9 cellular contexts compared by ENCODE assay signal in genomic region chr4:706834-707598, GRCh38. TPM values are rescaled to one million over a fixed set of nuclear protein-coding genes. Genes with fewer than 3 reads are reported as not detected.
DNase-seq lines count a peak whose midpoint lies in the region; ATAC-seq and TF ChIP-seq lines count a peak whose summit lies in the region.
"Had no signal": no experiment of that assay in that cellular context is flagged by ENCODE, and none has a peak within 500 bp of the region (broad histone marks: within the 10 kb centered on the region; RNA-seq: fewer than 3 reads in every experiment).

No MANE protein-coding gene starts in this region.

- H3K27ac ChIP-seq in lung (ENCODE audit: low read depth in 1 of 2, low read length in 1 of 2) = peak overlapping the region in 1 of 2 donors; percentile 32
- peak overlapping the region in 1 of 4 donors; percentile 94 for H3K27ac ChIP-seq in transverse colon

- in situ Hi-C loops in transverse colon (cut with MboI; ENCODE audit: low pct_ligation_motif_present in 1 of 4, low pct_unique_long_range_greater_than_20kb in 1 of 4, low sequenced_read_pairs in 3 of 4) = no loop called here

- intact Hi-C loops in transverse colon (cut with DNase I; ENCODE audit: low total_unique reads) = no loop called here

- H3K4me3 ChIP-seq in Jurkat, Clone E6-1 (ENCODE audit: low read length) = peak overlapping the region; percentile 93
- peak overlapping the region; percentile 83 to 97 for H3K4me3 ChIP-seq in cardiac fibroblast (replicated peaks in 1 of 2; ENCODE audit: low read depth in 2 of 2, low read length in 2 of 2)
- peak overlapping the region; percentile 29 for H3K4me3 ChIP-seq in lung
- H3K4me3 ChIP-seq in transverse colon = peak overlapping the region; percentile 19 to 98 (median 96)

- ATAC-seq in lung (ENCODE audit: insufficient read depth, low FRiP score) = no peak
- ATAC-seq in HG02840 (IDR thresholded peaks at IDR 0.05; ENCODE audit: low FRiP score, unreplicated experiment) = no peak
- ATAC-seq: naive thymus-derived CD4-positive, alpha-beta T cell had no signal

- H3K27me3 ChIP-seq in lung (ENCODE audit: control insufficient read depth, insufficient read depth) = no peaks in the 10 kb centered on the region
- no peaks in the 10 kb centered on the region for H3K27me3 ChIP-seq in transverse colon

- TF ChIP-seq CTCF in cardiac fibroblast (IDR thresholded peaks at IDR 0.05; ENCODE audit: low read depth, low read length) (no peak), lung (IDR thresholded peaks at IDR 0.05; ENCODE audit: control extremely low read depth, extremely low read depth) (no peak), transverse colon (IDR thresholded peaks at IDR 0.05) (no peak)

- no peak for DNase-seq in Jurkat, Clone E6-1 (ENCODE audit: low read depth, low spot score)
- DNase-seq in cardiac fibroblast (ENCODE audit: low read depth in 2 of 2) = no peak
- no peak for DNase-seq in lung (ENCODE audit: low spot score)
- DNase-seq in transverse colon = no peak
- no peak for DNase-seq in NCI-H774 (lab: John Stamatoyannopoulos, UW)
- no peak for DNase-seq in GDM1 (lab: John Stamatoyannopoulos, UW)
- DNase-seq: caudate nucleus; naive thymus-derived CD4-positive, alpha-beta T cell had no signal

- H3K4me1 ChIP-seq in lung (ENCODE audit: control insufficient read depth in 2 of 2, insufficient read depth in 2 of 2, low read length in 2 of 2) (peaks cover 11 to 23% of the 10 kb centered on the region in 2 donors), transverse colon (peaks cover 10 to 30% (median 23%) of the 10 kb centered on the region in 4 donors)

- H3K36me3 ChIP-seq in lung (ENCODE audit: control insufficient read depth in 2 of 2, insufficient read depth in 2 of 2, low read length in 2 of 2) (no peaks in the 10 kb centered on the region), transverse colon (no peaks in the 10 kb centered on the region)

- TF ChIP-seq POLR2A in transverse colon (IDR thresholded peaks at IDR 0.05) = no peak

- H3K9me3 ChIP-seq in lung (ENCODE audit: control insufficient read depth in 2 of 2, insufficient read depth in 1 of 2, low read length in 1 of 2) (no peaks in the 10 kb centered on the region), transverse colon (no peaks in the 10 kb centered on the region)

- TF ChIP-seq EP300 in transverse colon (IDR thresholded peaks at IDR 0.05; ENCODE audit: low read depth) = no peak

- WGBS in lung, 2 donors = 47 to 68% methylated on average over 16 to 21 of the region's 21 CpGs
- WGBS in transverse colon (ENCODE audit: low coverage in 1 of 2), 2 donors = 45% methylated on average over 16 of the region's 21 CpGs; no CpG with 5 or more reads in 1 of the 2 donors

RNA-seq across cellular contexts. Expression of gene PCGF3, which starts 1.4 kb away (rescaled TPM):
- polyA plus RNA-seq in Jurkat, Clone E6-1 (2012; ENCODE audit: insufficient read depth, insufficient read length) = 62.7 TPM
- 10 to 100 TPM; 46.5 to 66.8 TPM for total RNA-seq in lung
- polyA plus RNA-seq in lung = 10 to 100 TPM; 29.3 to 40.2 TPM
- 100 to 1,000 TPM in 2 of 4 donors, 10 to 100 TPM in 2; 56.5 to 256 (median 97.2) TPM for total RNA-seq in transverse colon

RNA-seq across cellular contexts. Expression of gene SLC49A3, which starts 18.1 kb away (rescaled TPM):
- polyA plus RNA-seq in Jurkat, Clone E6-1 (2012; ENCODE audit: insufficient read depth, insufficient read length) = not detected
- total RNA-seq in lung (10 to 100 TPM in 1 of 2 donors, 1 to 10 TPM in 1; 8.2 to 35.1 TPM), transverse colon (10 to 100 TPM in 2 of 4 donors, 1 to 10 TPM in 2; 1.2 to 17.6 (median 9.2) TPM)
- 10 to 100 TPM; 15.2 to 20.2 TPM for polyA plus RNA-seq in lung
- polyA plus RNA-seq: naive thymus-derived CD4-positive, alpha-beta T cell had no signal

RNA-seq across cellular contexts. Expression of gene MYL5, which starts 32.7 kb away (rescaled TPM):
- 7.8 TPM for polyA plus RNA-seq in Jurkat, Clone E6-1 (2012; ENCODE audit: insufficient read depth, insufficient read length)
- total RNA-seq in lung (10 to 100 TPM in 1 of 2 donors, 1 to 10 TPM in 1; 5.6 to 20.0 TPM), transverse colon (100 to 1,000 TPM in 1 of 4 donors, 10 to 100 TPM in 3; 20.3 to 199 (median 33.4) TPM)
- 10 to 100 TPM in 1 of 2 donors, 1 to 10 TPM in 1; 5.8 to 15.2 TPM for polyA plus RNA-seq in lung

RNA-seq across cellular contexts. Expression of gene ATP5ME, which starts 32.9 kb away (rescaled TPM):
- 593 TPM for polyA plus RNA-seq in Jurkat, Clone E6-1 (2012; ENCODE audit: insufficient read depth, insufficient read length)
- total RNA-seq in lung (100 to 1,000 TPM; 161 to 221 TPM), transverse colon (100 to 1,000 TPM in 2 of 4 donors, 10 to 100 TPM in 1, not detected in 1; 52.0 to 152 (median 148) TPM)
- polyA plus RNA-seq in lung = 100 to 1,000 TPM; 303 to 997 TPM

Comparison
In these comparisons a context has a peak if more than half of its experiments do, and no peak if none do; other contexts are left out.
1. H3K4me3 ChIP-seq: peak in every context shown above with its lines; median percentile 96 in transverse colon; 93 in Jurkat, Clone E6-1; 90 in cardiac fibroblast; 29 in lung.